15 cellular contexts compared by ENCODE assay signal in the genomic region with DNA sequence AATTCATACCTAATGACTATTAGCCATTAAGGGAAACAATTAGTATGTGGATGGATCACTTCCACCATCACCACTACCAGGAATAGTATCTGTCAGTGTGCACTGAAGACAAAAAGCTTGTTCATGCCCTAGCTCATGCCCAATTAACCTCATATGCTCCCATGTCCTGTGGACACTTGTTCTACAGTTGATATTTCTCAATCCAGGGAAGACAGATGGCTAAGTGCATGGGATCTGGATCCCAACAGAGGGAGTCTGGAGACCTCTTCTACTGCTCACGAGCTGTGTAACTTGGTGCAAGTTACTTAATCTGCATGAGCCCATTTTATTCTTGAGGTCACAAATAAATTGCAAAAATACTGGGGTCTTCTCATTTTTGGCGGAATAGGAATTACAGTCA. TPM values are rescaled to one million over a fixed set of nuclear protein-coding genes. Genes with fewer than 3 reads are reported as not detected.
A peak's percentile ranks its signal among the peaks of the same experiment; 100 is the strongest.
DNase-seq lines count a peak whose midpoint lies in the region; ATAC-seq and TF ChIP-seq lines count a peak whose summit lies in the region.
"Had no signal": no experiment of that assay in that cellular context is flagged by ENCODE, and none has a peak within 500 bp of the region (broad histone marks: within the 10 kb centered on the region; RNA-seq: fewer than 3 reads in every experiment).

No MANE protein-coding gene starts in this region.

- H3K36me3 Mint-ChIP-seq in mesothelial cell of epicardium (peaks cover 38% of the 10 kb centered on the region), progenitor cell of endocrine pancreas (ENCODE audit: insufficient read depth) (peaks cover 51% of the 10 kb centered on the region)
- H3K36me3 Mint-ChIP-seq: CD4-positive, CD25-positive, alpha-beta regulatory T cell had no signal

- intact Hi-C loops in Right ventricle myocardium superior (cut with DNase I): no loop called here
- intact Hi-C loops in left cardiac atrium (cut with DNase I): no loop called here

- DNase-seq in Right ventricle myocardium superior (no peak), left cardiac atrium (no peak), NCI-H524 treated with DMSO at 0.1 percent for 48 hours (lab: John Stamatoyannopoulos, UW) (peak; percentile 17), mesothelial cell of epicardium (ENCODE audit: low spot score in 2 of 2, unreplicated experiment in 2 of 2) (no peak), SW 1271 (lab: John Stamatoyannopoulos, UW) (no peak), progenitor cell of endocrine pancreas (ENCODE audit: low spot score, unreplicated experiment) (no peak), activated gamma-delta T cell treated with Interleukin-2 at 50 U/mL for 16 hours (no peak)
- DNase-seq: CD4-positive, CD25-positive, alpha-beta regulatory T cell; Karpas-422; NCI-H1092 treated with DMSO at 0.1 percent for 48 hours; NCI-H1436; NCI-H187; NCI-H2081 treated with DMSO at 0.1 percent for 48 hours; PC-3 had no signal

- H3K4me1 Mint-ChIP-seq in mesothelial cell of epicardium (peaks cover 51% of the 10 kb centered on the region), progenitor cell of endocrine pancreas (ENCODE audit: low read depth) (peaks cover 38% of the 10 kb centered on the region)

- H3K9me3 Mint-ChIP-seq in mesothelial cell of epicardium (no peaks in the 10 kb centered on the region), progenitor cell of endocrine pancreas (ENCODE audit: low read depth) (peaks cover 3% of the 10 kb centered on the region)
- H3K9me3 Mint-ChIP-seq: CD4-positive, CD25-positive, alpha-beta regulatory T cell had no signal

- ATAC-seq in Right ventricle myocardium superior (ENCODE audit: poor library complexity) (peak; percentile 44), left cardiac atrium (no peak)
- ATAC-seq: HepG2, PC-3 had no signal

- H3K27me3 Mint-ChIP-seq in mesothelial cell of epicardium (ENCODE audit: low read depth) (no peaks in the 10 kb centered on the region), progenitor cell of endocrine pancreas (no peaks in the 10 kb centered on the region)
- H3K27me3 Mint-ChIP-seq: CD4-positive, CD25-positive, alpha-beta regulatory T cell had no signal

- H3K27ac Mint-ChIP-seq in mesothelial cell of epicardium: peak overlapping the region; percentile 26
- no peak overlapping the region for H3K27ac Mint-ChIP-seq in progenitor cell of endocrine pancreas

- TF ChIP-seq CTCF in mesothelial cell of epicardium (IDR thresholded peaks at IDR 0.05; ENCODE audit: unreplicated experiment) (no peak), progenitor cell of endocrine pancreas (IDR thresholded peaks at IDR 0.05; ENCODE audit: unreplicated experiment) (no peak)

- no peak overlapping the region for H3K4me3 Mint-ChIP-seq in mesothelial cell of epicardium
- H3K4me3 Mint-ChIP-seq in progenitor cell of endocrine pancreas (ENCODE audit: low read depth): no peak overlapping the region
- H3K4me3 Mint-ChIP-seq: CD4-positive, CD25-positive, alpha-beta regulatory T cell had no signal

RNA-seq across cellular contexts. Expression of gene AMOT, which starts 23.7 kb away (rescaled TPM):
- total RNA-seq in Right ventricle myocardium superior: 8.6 TPM
- total RNA-seq in left cardiac atrium: 10 to 100 TPM in 1 of 2 donors, 1 to 10 TPM in 1; 6.9 to 18.9 TPM
- total RNA-seq in mesothelial cell of epicardium: 343 to 361 TPM (median 359 TPM) in 3 replicates
- 444 and 494 TPM in 2 replicates for total RNA-seq in progenitor cell of endocrine pancreas

Comparison
In these comparisons a context has a peak if more than half of its experiments do, and no peak if none do; other contexts are left out.
1. RNA of gene AMOT, which starts 23.7 kb away (total RNA-seq): 444 to 494 TPM in progenitor cell of endocrine pancreas and 343 to 361 TPM in mesothelial cell of epicardium; 6.9 to 18.9 TPM in left cardiac atrium and 8.6 TPM in Right ventricle myocardium superior (single experiment); every median in the first group is over 10 times any median in the second.